In genomic region chr1:198919667-198920398, GRCh38 we compare ENCODE assay signal across 10 cellular contexts.
DNase-seq lines count a peak whose midpoint lies in the region; ATAC-seq and TF ChIP-seq lines count a peak whose summit lies in the region.
"Had no signal": no experiment of that assay in that cellular context is flagged by ENCODE, and none has a peak within 500 bp of the region (broad histone marks: within the 10 kb centered on the region; RNA-seq: fewer than 3 reads in every experiment).

No MANE protein-coding gene starts in this region.

- H3K27ac Mint-ChIP-seq in activated CD4-positive, alpha-beta T cell treated with anti-CD3 and anti-CD28 coated beads for 36 hours: peak overlapping the region; percentile 87

- peaks cover 24% of the 10 kb centered on the region for H3K4me1 ChIP-seq in osteoblast (ENCODE audit: insufficient read depth, low read length)
- H3K4me1 ChIP-seq: A549 had no signal

- TF ChIP-seq CTCF in SU-DHL-6 (IDR thresholded peaks at IDR 0.05; ENCODE audit: insufficient read depth, low read length, poor library complexity, severe bottlenecking) (no peak), osteoblast (IDR thresholded peaks at IDR 0.05; ENCODE audit: extremely low read depth, low read depth, low read length) (no peak), foreskin fibroblast (IDR thresholded peaks at IDR 0.05; ENCODE audit: low read depth, low read length) (no peak)

- H3K4me2 ChIP-seq in SU-DHL-6 (ENCODE audit: low read depth, low read length, poor library complexity, severe bottlenecking): peak overlapping the region; percentile 50
- peak overlapping the region; percentile 53 for H3K4me2 ChIP-seq in osteoblast (ENCODE audit: insufficient read depth, low read length)
- H3K4me2 ChIP-seq: A549 had no signal

- peak overlapping the region; percentile 65 for H3K4me3 Mint-ChIP-seq in activated CD4-positive, alpha-beta T cell treated with anti-CD3 and anti-CD28 coated beads for 36 hours

- H4K20me1 ChIP-seq in SU-DHL-6 (ENCODE audit: low read depth, low read length) (0 out of 2 replicates have a peak, but pooled peaks cover 1% of the 10 kb centered on the region), osteoblast (ENCODE audit: insufficient read depth, low read length) (peaks cover 13% of the 10 kb centered on the region)

- no peaks in the 10 kb centered on the region for H3K27me3 Mint-ChIP-seq in activated CD4-positive, alpha-beta T cell treated with anti-CD3 and anti-CD28 coated beads for 36 hours

- no peak overlapping the region for H3K9ac ChIP-seq in SU-DHL-6 (ENCODE audit: low read length)

- H3K9me2 ChIP-seq in SU-DHL-6 (replicated peaks; ENCODE audit: insufficient read depth, low read length): no peaks in the 10 kb centered on the region

- no peaks in the 10 kb centered on the region for H3K27me3 ChIP-seq in SU-DHL-6 (ENCODE audit: low read length)
- no peaks in the 10 kb centered on the region for H3K27me3 ChIP-seq in osteoblast (ENCODE audit: insufficient read depth, low read length)

- H3F3A ChIP-seq in SU-DHL-6 (ENCODE audit: insufficient read depth): peaks cover 38% of the 10 kb centered on the region

- H3K9me3 Mint-ChIP-seq in activated CD4-positive, alpha-beta T cell treated with anti-CD3 and anti-CD28 coated beads for 36 hours (ENCODE audit: low read depth): no peaks in the 10 kb centered on the region

- DNase-seq in activated CD4-positive, alpha-beta T cell treated with anti-CD3 and anti-CD28 coated beads for 36 hours: peak; percentile 33
- no peak for DNase-seq in activated CD4-positive, alpha-beta T cell treated with anti-CD3 and anti-CD28 coated beads, Interleukin-2, amount 50 U/mL, for 4 hours
- no peak for DNase-seq in osteoblast (ENCODE audit: insufficient read length, low spot score, missing footprints)
- DNase-seq in foreskin fibroblast: no peak
- no peak for DNase-seq in hypothalamus (lab: John Stamatoyannopoulos, UW)
- DNase-seq: GOT3 had no signal

- peaks cover 26% of the 10 kb centered on the region for H3K36me3 ChIP-seq in SU-DHL-6 (ENCODE audit: low read length)
- H3K36me3 ChIP-seq in osteoblast (ENCODE audit: insufficient read depth, low read length): peaks cover 2% of the 10 kb centered on the region

- POLR2A ChIA-PET in activated CD4-positive, alpha-beta T cell treated with anti-CD3 and anti-CD28 coated beads for 36 hours (lab: Charles Lee): interaction anchor here (0.7 to 2.5 kb wide), 2 partner anchors 18 to 34 kb away, joined by 3 to 8 read pairs; no protein-coding TSS in a partner anchor

- H3K4me3 ChIP-seq in SU-DHL-6 (ENCODE audit: insufficient read depth, low read length, poor library complexity, severe bottlenecking) (no peak overlapping the region), osteoblast (ENCODE audit: insufficient read depth, low read length) (peak overlapping the region; percentile 14), foreskin fibroblast (ENCODE audit: low read depth in 1 of 2, low read length in 2 of 2) (no peak overlapping the region)
- H3K4me3 ChIP-seq: A549 had no signal

- H3K79me2 ChIP-seq in SU-DHL-6 (ENCODE audit: insufficient read depth, low read length) (peaks cover 99% of the 10 kb centered on the region), osteoblast (ENCODE audit: insufficient read depth, low read length) (peaks cover 87% of the 10 kb centered on the region)

- H3K4me1 Mint-ChIP-seq in activated CD4-positive, alpha-beta T cell treated with anti-CD3 and anti-CD28 coated beads for 36 hours: peaks cover 75% of the 10 kb centered on the region

- intact Hi-C loops in activated CD4-positive, alpha-beta T cell treated with anti-CD3 and anti-CD28 coated beads for 36 hours (cut with DNase I, micrococcal nuclease): loop anchor here (1.0 to 10.0 kb wide), 10 partner anchors 38 to 1143 kb away; partner anchors contain the start of gene DENND1B (in 1 of the 2)

- H3K36me3 Mint-ChIP-seq in activated CD4-positive, alpha-beta T cell treated with anti-CD3 and anti-CD28 coated beads for 36 hours (ENCODE audit: low read depth): peaks cover 9% of the 10 kb centered on the region

- H3K9me3 ChIP-seq in SU-DHL-6 (ENCODE audit: insufficient read depth, low read length): no peaks in the 10 kb centered on the region
- H3K9me3 ChIP-seq in osteoblast (ENCODE audit: low read depth, low read length): no peaks in the 10 kb centered on the region
- H3K9me3 ChIP-seq: A549 had no signal

- ATAC-seq in activated CD4-positive, alpha-beta T cell treated with anti-CD3 and anti-CD28 coated beads for 36 hours: peak; percentile 82
- ATAC-seq in HG02973 (IDR thresholded peaks at IDR 0.05; ENCODE audit: unreplicated experiment) (peak; percentile 73), HG03196 (IDR thresholded peaks at IDR 0.05; ENCODE audit: unreplicated experiment) (no peak)
- ATAC-seq: A549 had no signal

- CTCF ChIA-PET in activated CD4-positive, alpha-beta T cell treated with anti-CD3 and anti-CD28 coated beads for 36 hours (lab: Charles Lee): interaction anchor here (0.6 to 2.6 kb wide), 8 partner anchors 9 to 1947 kb away, joined by 3 to 10 read pairs (median 4); no protein-coding TSS in a partner anchor

- peak overlapping the region; percentile 40; the same call in 1 of the 2 replicates for H3K27ac ChIP-seq in SU-DHL-6 (ENCODE audit: low read depth, low read length)
- peak overlapping the region; percentile 21 for H3K27ac ChIP-seq in osteoblast (ENCODE audit: low read depth, low read length)
- H3K27ac ChIP-seq: A549 had no signal

- no peak overlapping the region for H2AFZ ChIP-seq in SU-DHL-6 (ENCODE audit: low read depth, low read length, severe bottlenecking)
- no peak overlapping the region for H2AFZ ChIP-seq in osteoblast (ENCODE audit: low read length)
